In genomic region chr9:35691325-35691631, GRCh38 we compare ENCODE assay signal across 8 cellular contexts. TPM values are rescaled to one million over a fixed set of nuclear protein-coding genes. Genes with fewer than 3 reads are reported as not detected.
DNase-seq lines count a peak whose midpoint lies in the region; ATAC-seq, FAIRE-seq and TF ChIP-seq lines count a peak whose summit lies in the region.

No MANE protein-coding gene starts in this region.

- no peak overlapping the region for H2AFZ ChIP-seq in OCI-LY1 (ENCODE audit: low read length)

- no peaks in the 10 kb centered on the region for H3K9me2 ChIP-seq in OCI-LY1 (ENCODE audit: low read depth, low read length)

- H3K27me3 Mint-ChIP-seq in CD4-positive, alpha-beta T cell: no peaks in the 10 kb centered on the region
- H3K27me3 Mint-ChIP-seq in effector memory CD8-positive, alpha-beta T cell: no peaks in the 10 kb centered on the region
- no peaks in the 10 kb centered on the region for H3K27me3 Mint-ChIP-seq in neural crest cell (ENCODE audit: low read depth)

- H3K9ac ChIP-seq in OCI-LY1 (ENCODE audit: low read length): no peak overlapping the region; the same call in 1 of the 2 replicates

- H3K27ac ChIP-seq in CD4-positive, alpha-beta T cell (ENCODE audit: low read depth, low read length): peak overlapping the region; percentile 40
- H3K27ac ChIP-seq in OCI-LY1 (ENCODE audit: low read depth, low read length, poor library complexity, severe bottlenecking): no peak overlapping the region

- intact Hi-C loops in CD4-positive, alpha-beta T cell (cut with DNase I, micrococcal nuclease): no loop called here

- peaks cover 37% of the 10 kb centered on the region for H3K4me1 ChIP-seq in OCI-LY1 (ENCODE audit: insufficient read depth, low read length, severe bottlenecking)

- H3K79me2 ChIP-seq in OCI-LY1 (ENCODE audit: insufficient read depth, low read length): no peaks in the 10 kb centered on the region

- no peak for TF ChIP-seq POLR2A in H54 (IDR thresholded peaks at IDR 0.05; ENCODE audit: low read depth, low read length)

- peak overlapping the region; percentile 73 for H3K27ac Mint-ChIP-seq in CD4-positive, alpha-beta T cell
- peak overlapping the region; percentile 86 for H3K27ac Mint-ChIP-seq in effector memory CD8-positive, alpha-beta T cell
- peak overlapping the region; percentile 60 for H3K27ac Mint-ChIP-seq in neural crest cell (ENCODE audit: unreplicated experiment)

- TF ChIP-seq CTCF in CD4-positive, alpha-beta T cell (IDR thresholded peaks at IDR 0.05): no peak
- TF ChIP-seq CTCF in OCI-LY1 (IDR thresholded peaks at IDR 0.05; ENCODE audit: low read length) (no peak), neural crest cell (conservative IDR thresholded peaks at IDR 0.05) (no peak)

- FAIRE-seq in H54 (lab: Jason Lieb, UNC): no peak

- H3K4me2 ChIP-seq in OCI-LY1 (ENCODE audit: low read length): peak overlapping the region; percentile 81

- CTCF ChIA-PET in CD4-positive, alpha-beta T cell (lab: Charles Lee): interaction anchor here (1.2 to 1.8 kb wide), 3 partner anchors 23 to 75 kb away, joined by 3 to 5 read pairs (median 3); no protein-coding TSS in a partner anchor

- POLR2A ChIA-PET in CD4-positive, alpha-beta T cell (lab: Charles Lee): interaction anchor here (0.7 to 2.3 kb wide), 13 partner anchors 11 to 72 kb away, joined by 3 to 10 read pairs (median 4); partner anchors contain the start of genes ARHGEF39, CCDC107, RMRP and SIT1

- DNase-seq in CD4-positive, alpha-beta T cell: no peak
- DNase-seq in effector memory CD8-positive, alpha-beta T cell: no peak
- DNase-seq in neural crest cell (ENCODE audit: low read depth, low spot score) (no peak), H54 (ENCODE audit: insufficient read length, low spot score) (no peak), hippocampal formation (lab: John Stamatoyannopoulos, UW) (no peak), NCI-H345 (lab: John Stamatoyannopoulos, UW) (no peak)
- DNase-seq in stimulated activated CD4-positive, alpha-beta T cell treated with anti-CD3 and anti-CD28 coated beads, Interleukin-2, amount 100 ng/mL, for 24 hours: no peak

- peaks cover 8% of the 10 kb centered on the region; the same call in 1 of the 2 replicates for H3K36me3 ChIP-seq in OCI-LY1 (ENCODE audit: insufficient read depth, low read length)

- no peaks in the 10 kb centered on the region for H3K36me3 Mint-ChIP-seq in CD4-positive, alpha-beta T cell (ENCODE audit: low read depth)
- peaks cover 7% of the 10 kb centered on the region for H3K36me3 Mint-ChIP-seq in effector memory CD8-positive, alpha-beta T cell (ENCODE audit: insufficient read depth)
- H3K36me3 Mint-ChIP-seq in neural crest cell (ENCODE audit: low read depth): peaks cover 3% of the 10 kb centered on the region

- H3K4me3 Mint-ChIP-seq in CD4-positive, alpha-beta T cell: peak overlapping the region; percentile 92
- peak overlapping the region; percentile 88 to 90 for H3K4me3 Mint-ChIP-seq in effector memory CD8-positive, alpha-beta T cell
- peak overlapping the region; percentile 94 for H3K4me3 Mint-ChIP-seq in neural crest cell

- no peak for ATAC-seq in CD4-positive, alpha-beta T cell (ENCODE audit: poor library complexity)
- no peak for ATAC-seq in effector memory CD8-positive, alpha-beta T cell (replicated peaks)

- no peaks in the 10 kb centered on the region for H3K27me3 ChIP-seq in CD4-positive, alpha-beta T cell (ENCODE audit: control insufficient read depth, insufficient read depth, low read length)
- H3K27me3 ChIP-seq in OCI-LY1 (ENCODE audit: insufficient read depth, low read length): no peaks in the 10 kb centered on the region

- H3F3A ChIP-seq in OCI-LY1 (ENCODE audit: insufficient read depth, low read length): 0 out of 2 replicates have a peak, but pooled peaks cover 3% of the 10 kb centered on the region

- H3K4me1 Mint-ChIP-seq in CD4-positive, alpha-beta T cell (ENCODE audit: low read depth): peaks cover 30% of the 10 kb centered on the region
- peaks cover 2 to 16% of the 10 kb centered on the region in 2 donors for H3K4me1 Mint-ChIP-seq in effector memory CD8-positive, alpha-beta T cell (ENCODE audit: low read depth in 2 of 2)
- H3K4me1 Mint-ChIP-seq in neural crest cell: peaks cover 39% of the 10 kb centered on the region

- H3K9me3 ChIP-seq in CD4-positive, alpha-beta T cell (ENCODE audit: control insufficient read depth, low read length): no peaks in the 10 kb centered on the region
- H3K9me3 ChIP-seq in OCI-LY1 (ENCODE audit: low read length): no peaks in the 10 kb centered on the region

- H4K20me1 ChIP-seq in OCI-LY1 (ENCODE audit: insufficient read depth, low read length): no peaks in the 10 kb centered on the region

- peak overlapping the region; percentile 66 for H3K4me3 ChIP-seq in OCI-LY1 (ENCODE audit: low read depth, low read length, poor library complexity, severe bottlenecking)

- no peaks in the 10 kb centered on the region for H3K9me3 Mint-ChIP-seq in CD4-positive, alpha-beta T cell
- H3K9me3 Mint-ChIP-seq in effector memory CD8-positive, alpha-beta T cell: no peaks in the 10 kb centered on the region
- H3K9me3 Mint-ChIP-seq in neural crest cell: no peaks in the 10 kb centered on the region

RNA-seq across cellular contexts. Expression of gene TPM2, which starts 1.6 kb away (rescaled TPM):
- total RNA-seq in CD4-positive, alpha-beta T cell: 10 to 100 TPM; 63.1 to 63.5 TPM
- 159 and 168 TPM in 2 replicates for total RNA-seq in neural crest cell

RNA-seq across cellular contexts. Expression of gene CA9, which starts 17.6 kb away (rescaled TPM):
- not detected for total RNA-seq in CD4-positive, alpha-beta T cell
- 0.45 and 0.63 TPM in 2 replicates for total RNA-seq in neural crest cell

RNA-seq across cellular contexts. Expression of gene ARHGEF39, which starts 26.3 kb away (rescaled TPM):
- total RNA-seq in CD4-positive, alpha-beta T cell: under 1 TPM; 0.08 to 0.17 TPM
- 27.2 and 28.0 TPM in 2 replicates for total RNA-seq in neural crest cell

RNA-seq across cellular contexts. Expression of gene CCDC107, which starts 33.2 kb away (rescaled TPM):
- total RNA-seq in CD4-positive, alpha-beta T cell: 10 to 100 TPM; 10.2 TPM
- 15.4 and 17.2 TPM in 2 replicates for total RNA-seq in neural crest cell

RNA-seq across cellular contexts. Expression of gene RMRP, which starts 33.5 kb away (rescaled TPM):
- over 10,000 TPM; 14,857 to 24,615 TPM for total RNA-seq in CD4-positive, alpha-beta T cell
- total RNA-seq in neural crest cell: 14,026 and 17,379 TPM in 2 replicates

Comparison
In these comparisons a context has a peak if more than half of its experiments do, and no peak if none do; other contexts are left out.
1. RNA of gene ARHGEF39, which starts 26.3 kb away (total RNA-seq): 27.2 to 28.0 TPM in neural crest cell; 0.08 to 0.17 TPM in CD4-positive, alpha-beta T cell; every median in the first group is over 10 times any median in the second.
2. Peak in every context shown above with its lines, with median percentiles within 50 percentile points of each other: H3K27ac Mint-ChIP-seq and H3K4me3 Mint-ChIP-seq.